In the genomic region with DNA sequence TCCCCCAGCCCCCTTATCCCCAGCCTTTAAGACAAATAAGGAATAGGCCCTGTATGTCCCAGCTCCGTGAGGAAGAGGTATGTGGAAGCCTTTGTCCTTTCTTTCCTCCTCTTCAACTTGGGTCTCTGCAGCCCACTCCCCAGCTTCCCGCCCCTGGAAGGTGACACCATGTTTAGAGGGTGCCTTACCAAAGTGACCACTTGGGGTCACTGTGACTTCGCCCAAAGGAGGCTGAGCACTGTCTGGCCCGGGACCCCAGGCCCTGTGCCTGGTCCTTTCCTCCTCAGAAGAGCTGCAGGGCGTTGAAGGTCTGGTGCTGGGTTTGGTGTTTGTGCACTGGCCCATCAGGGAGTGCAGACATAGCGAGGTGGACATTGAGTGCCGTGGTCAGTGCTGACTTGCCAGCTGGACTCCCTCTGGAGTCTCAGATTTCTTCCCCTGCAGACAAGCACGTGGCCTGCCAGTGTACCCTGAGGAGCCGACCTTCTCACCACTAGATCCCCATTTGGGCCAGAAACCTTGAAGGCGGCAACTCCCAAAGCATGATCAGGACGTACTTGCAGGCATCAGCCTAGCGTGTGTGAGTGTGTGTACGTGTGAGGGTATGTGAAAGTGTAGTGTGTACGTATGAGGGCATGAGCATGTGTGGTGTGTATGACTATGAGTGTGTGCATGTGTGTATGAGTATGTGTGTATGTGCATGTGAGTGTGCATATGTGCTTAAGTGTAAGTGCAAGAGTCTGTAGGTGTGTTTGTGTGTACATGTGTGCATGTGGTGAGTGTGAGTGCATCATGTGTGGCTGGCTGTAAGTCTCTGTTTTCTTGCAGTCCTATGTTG, we compare ENCODE assay signal across 1 cellular context.
TF ChIP-seq lines count a peak whose summit lies in the region.

No MANE protein-coding gene starts in this region.

TF ChIP-seq in GM23338, 12 proteins besides CTCF, POLR2A, EP300 and RAD21 (continued from another document):
- TF ChIP-seq, protein P1, sequence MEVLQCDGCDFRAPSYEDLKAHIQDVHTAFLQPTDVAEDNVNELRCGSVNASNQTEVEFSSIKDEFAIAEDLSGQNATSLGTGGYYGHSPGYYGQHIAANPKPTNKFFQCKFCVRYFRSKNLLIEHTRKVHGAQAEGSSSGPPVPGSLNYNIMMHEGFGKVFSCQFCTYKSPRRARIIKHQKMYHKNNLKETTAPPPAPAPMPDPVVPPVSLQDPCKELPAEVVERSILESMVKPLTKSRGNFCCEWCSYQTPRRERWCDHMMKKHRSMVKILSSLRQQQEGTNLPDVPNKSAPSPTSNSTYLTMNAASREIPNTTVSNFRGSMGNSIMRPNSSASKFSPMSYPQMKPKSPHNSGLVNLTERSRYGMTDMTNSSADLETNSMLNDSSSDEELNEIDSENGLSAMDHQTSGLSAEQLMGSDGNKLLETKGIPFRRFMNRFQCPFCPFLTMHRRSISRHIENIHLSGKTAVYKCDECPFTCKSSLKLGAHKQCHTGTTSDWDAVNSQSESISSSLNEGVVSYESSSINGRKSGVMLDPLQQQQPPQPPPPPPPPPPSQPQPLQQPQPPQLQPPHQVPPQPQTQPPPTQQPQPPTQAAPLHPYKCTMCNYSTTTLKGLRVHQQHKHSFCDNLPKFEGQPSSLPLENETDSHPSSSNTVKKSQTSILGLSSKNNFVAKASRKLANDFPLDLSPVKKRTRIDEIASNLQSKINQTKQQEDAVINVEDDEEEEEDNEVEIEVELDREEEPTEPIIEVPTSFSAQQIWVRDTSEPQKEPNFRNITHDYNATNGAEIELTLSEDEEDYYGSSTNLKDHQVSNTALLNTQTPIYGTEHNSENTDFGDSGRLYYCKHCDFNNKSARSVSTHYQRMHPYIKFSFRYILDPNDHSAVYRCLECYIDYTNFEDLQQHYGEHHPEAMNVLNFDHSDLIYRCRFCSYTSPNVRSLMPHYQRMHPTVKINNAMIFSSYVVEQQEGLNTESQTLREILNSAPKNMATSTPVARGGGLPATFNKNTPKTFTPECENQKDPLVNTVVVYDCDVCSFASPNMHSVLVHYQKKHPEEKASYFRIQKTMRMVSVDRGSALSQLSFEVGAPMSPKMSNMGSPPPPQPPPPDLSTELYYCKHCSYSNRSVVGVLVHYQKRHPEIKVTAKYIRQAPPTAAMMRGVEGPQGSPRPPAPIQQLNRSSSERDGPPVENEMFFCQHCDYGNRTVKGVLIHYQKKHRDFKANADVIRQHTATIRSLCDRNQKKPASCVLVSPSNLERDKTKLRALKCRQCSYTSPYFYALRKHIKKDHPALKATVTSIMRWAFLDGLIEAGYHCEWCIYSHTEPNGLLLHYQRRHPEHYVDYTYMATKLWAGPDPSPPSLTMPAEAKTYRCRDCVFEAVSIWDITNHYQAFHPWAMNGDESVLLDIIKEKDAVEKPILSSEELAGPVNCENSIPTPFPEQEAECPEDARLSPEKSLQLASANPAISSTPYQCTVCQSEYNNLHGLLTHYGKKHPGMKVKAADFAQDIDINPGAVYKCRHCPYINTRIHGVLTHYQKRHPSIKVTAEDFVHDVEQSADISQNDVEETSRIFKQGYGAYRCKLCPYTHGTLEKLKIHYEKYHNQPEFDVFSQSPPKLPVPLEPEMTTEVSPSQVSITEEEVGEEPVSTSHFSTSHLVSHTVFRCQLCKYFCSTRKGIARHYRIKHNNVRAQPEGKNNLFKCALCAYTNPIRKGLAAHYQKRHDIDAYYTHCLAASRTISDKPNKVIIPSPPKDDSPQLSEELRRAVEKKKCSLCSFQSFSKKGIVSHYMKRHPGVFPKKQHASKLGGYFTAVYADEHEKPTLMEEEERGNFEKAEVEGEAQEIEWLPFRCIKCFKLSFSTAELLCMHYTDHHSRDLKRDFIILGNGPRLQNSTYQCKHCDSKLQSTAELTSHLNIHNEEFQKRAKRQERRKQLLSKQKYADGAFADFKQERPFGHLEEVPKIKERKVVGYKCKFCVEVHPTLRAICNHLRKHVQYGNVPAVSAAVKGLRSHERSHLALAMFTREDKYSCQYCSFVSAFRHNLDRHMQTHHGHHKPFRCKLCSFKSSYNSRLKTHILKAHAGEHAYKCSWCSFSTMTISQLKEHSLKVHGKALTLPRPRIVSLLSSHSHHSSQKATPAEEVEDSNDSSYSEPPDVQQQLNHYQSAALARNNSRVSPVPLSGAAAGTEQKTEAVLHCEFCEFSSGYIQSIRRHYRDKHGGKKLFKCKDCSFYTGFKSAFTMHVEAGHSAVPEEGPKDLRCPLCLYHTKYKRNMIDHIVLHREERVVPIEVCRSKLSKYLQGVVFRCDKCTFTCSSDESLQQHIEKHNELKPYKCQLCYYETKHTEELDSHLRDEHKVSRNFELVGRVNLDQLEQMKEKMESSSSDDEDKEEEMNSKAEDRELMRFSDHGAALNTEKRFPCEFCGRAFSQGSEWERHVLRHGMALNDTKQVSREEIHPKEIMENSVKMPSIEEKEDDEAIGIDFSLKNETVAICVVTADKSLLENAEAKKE (CRISPR knock-in tag; IDR thresholded peaks at IDR 0.05) = no peak
- no peak for TF ChIP-seq ZNF114 (CRISPR knock-in tag; IDR thresholded peaks at IDR 0.05)
- TF ChIP-seq CREB1 (CRISPR knock-in tag; IDR thresholded peaks at IDR 0.05; ENCODE audit: low read depth) = no peak
- no peak for TF ChIP-seq POLR2AphosphoS5 (IDR thresholded peaks at IDR 0.05; ENCODE audit: low read depth)
